Comparison of ENCODE assay signal across 11 cellular contexts in the genomic region with DNA sequence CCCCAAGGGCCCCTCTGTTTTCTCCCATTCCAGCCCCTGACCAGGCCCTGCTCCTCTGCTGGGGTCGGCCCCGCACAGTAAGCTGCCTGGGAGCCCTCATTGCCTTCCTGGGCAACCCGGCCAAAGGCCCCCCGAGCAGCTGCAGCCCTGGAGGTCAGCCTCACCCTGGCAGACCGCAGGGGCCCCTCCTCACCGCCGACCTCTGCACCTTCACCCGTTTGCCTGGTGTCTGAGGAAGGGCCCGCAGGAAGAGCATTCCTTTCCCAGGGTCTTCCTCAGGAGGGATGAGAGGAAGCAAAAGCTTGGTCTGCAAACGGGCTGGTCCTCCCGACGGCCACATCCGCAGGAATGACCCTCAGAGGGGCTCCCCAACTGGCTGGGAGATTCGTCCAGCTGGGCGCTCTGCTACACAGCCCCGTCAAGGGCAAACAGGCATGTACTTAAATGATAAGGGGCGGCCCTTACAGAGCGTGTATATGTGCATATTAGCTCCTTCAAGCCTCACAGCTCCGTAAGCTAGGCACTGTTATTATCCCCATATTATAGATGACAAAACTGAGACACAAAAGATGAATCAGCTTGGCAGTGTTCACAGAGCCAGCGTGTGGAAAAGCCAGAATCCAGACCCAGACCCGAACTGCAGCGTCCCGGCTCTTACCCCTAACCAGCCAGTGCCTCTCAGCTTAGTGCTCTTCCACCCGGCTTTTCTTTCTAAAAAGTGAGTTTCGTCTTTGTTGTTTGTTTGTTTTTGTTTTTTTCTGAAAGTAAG. TPM values are rescaled to one million over a fixed set of nuclear protein-coding genes. Genes with fewer than 3 reads are reported as not detected.
DNase-seq lines count a peak whose midpoint lies in the region; ATAC-seq and TF ChIP-seq lines count a peak whose summit lies in the region.
"Had no signal": no experiment of that assay in that cellular context is flagged by ENCODE, and none has a peak within 500 bp of the region (broad histone marks: within the 10 kb centered on the region; RNA-seq: fewer than 3 reads in every experiment).

No MANE protein-coding gene starts in this region.

- peaks cover 34% of the 10 kb centered on the region for H3K4me1 Mint-ChIP-seq in activated naive CD4-positive, alpha-beta T cell treated with anti-CD3 and anti-CD28 coated beads, Interleukin-2, amount 50 U/mL, for 24 hours
- H3K4me1 Mint-ChIP-seq in chondrocyte (ENCODE audit: low read depth) = peaks cover 40% of the 10 kb centered on the region

- H3K9me3 Mint-ChIP-seq in activated naive CD4-positive, alpha-beta T cell treated with anti-CD3 and anti-CD28 coated beads, Interleukin-2, amount 50 U/mL, for 24 hours = no peaks in the 10 kb centered on the region
- H3K9me3 Mint-ChIP-seq in chondrocyte (ENCODE audit: low read depth) = no peaks in the 10 kb centered on the region

- H3K9ac ChIP-seq in mesendoderm (ENCODE audit: low read length) = peak overlapping the region; percentile 66

- H3K27me3 Mint-ChIP-seq in activated naive CD4-positive, alpha-beta T cell treated with anti-CD3 and anti-CD28 coated beads, Interleukin-2, amount 50 U/mL, for 24 hours = peaks cover 3% of the 10 kb centered on the region
- no peaks in the 10 kb centered on the region for H3K27me3 Mint-ChIP-seq in chondrocyte (ENCODE audit: low read depth)

- H3K18ac ChIP-seq in mesendoderm (ENCODE audit: low read length) = peak overlapping the region; percentile 5

- H3K79me1 ChIP-seq in mesendoderm (ENCODE audit: low read length) = no peaks in the 10 kb centered on the region

- WGBS in mesendoderm (ENCODE audit: extremely low coverage, insufficient coverage, low lambda C conversion rate) = no CpG with 5 or more reads among the region's 25 CpGs

- ATAC-seq in HG02571 (IDR thresholded peaks at IDR 0.05; ENCODE audit: unreplicated experiment) = no peak

- no peak overlapping the region for H2AK5ac ChIP-seq in mesendoderm (ENCODE audit: low read length)

- peak overlapping the region; percentile 81 for H3K56ac ChIP-seq in mesendoderm (ENCODE audit: low read length)

- intact Hi-C loops in uterus (cut with DNase I; ENCODE audit: low total_unique reads) = no loop called here

- TF ChIP-seq POLR2A in uterus (IDR thresholded peaks at IDR 0.05) = no peak

- no peak for DNase-seq in activated naive CD4-positive, alpha-beta T cell (lab: John Stamatoyannopoulos, UW)
- DNase-seq in chondrocyte (ENCODE audit: low spot score) = no peak
- DNase-seq in mesendoderm = peak; percentile 33
- DNase-seq in uterus = no peak
- DNase-seq in NCI-H1092 (lab: John Stamatoyannopoulos, UW) = no peak
- DNase-seq in stimulated activated CD4-positive, alpha-beta T cell treated with anti-CD3 and anti-CD28 coated beads, Interleukin-4, amount 100 ng/mL, for 1 hour = no peak
- DNase-seq: MV-4-11; NK-92 treated with Interleukin-12 subunit alpha and Interleukin-12 subunit beta, amount 100 ng/mL, for 24 hours had no signal

- peak overlapping the region; percentile 10 for H3K4me2 ChIP-seq in mesendoderm (ENCODE audit: low read length)

- H2BK15ac ChIP-seq in mesendoderm (replicated peaks; ENCODE audit: low read depth) = no peak overlapping the region

- no peaks in the 10 kb centered on the region for H3K4me1 ChIP-seq in mesendoderm (ENCODE audit: control insufficient read depth, low read depth, low read length)
- peaks cover 0 to 4% of the 10 kb centered on the region in 2 donors for H3K4me1 ChIP-seq in uterus

- H2BK120ac ChIP-seq in mesendoderm (ENCODE audit: low read depth, low read length) = no peak overlapping the region

- H3K27ac ChIP-seq in mesendoderm (ENCODE audit: low read depth, low read length) (no peak overlapping the region), uterus (peak overlapping the region; percentile 86)

- H3K27me3 ChIP-seq in mesendoderm (ENCODE audit: insufficient read depth, low read length, poor library complexity) (no peaks in the 10 kb centered on the region), uterus (no peaks in the 10 kb centered on the region)
- H3K27me3 ChIP-seq: BE2C had no signal

- no peak overlapping the region for H3K27ac Mint-ChIP-seq in activated naive CD4-positive, alpha-beta T cell treated with anti-CD3 and anti-CD28 coated beads, Interleukin-2, amount 50 U/mL, for 24 hours
- peak overlapping the region; percentile 15 for H3K27ac Mint-ChIP-seq in chondrocyte (ENCODE audit: unreplicated experiment)

- H3K9me3 ChIP-seq in uterus = no peaks in the 10 kb centered on the region
- H3K9me3 ChIP-seq: BE2C had no signal

- H4K8ac ChIP-seq in mesendoderm (ENCODE audit: low read depth, low read length) = no peak overlapping the region

- H3K23ac ChIP-seq in mesendoderm (ENCODE audit: low read length) = no peak overlapping the region

- no peaks in the 10 kb centered on the region for H3K36me3 Mint-ChIP-seq in activated naive CD4-positive, alpha-beta T cell treated with anti-CD3 and anti-CD28 coated beads, Interleukin-2, amount 50 U/mL, for 24 hours
- H3K36me3 Mint-ChIP-seq in chondrocyte (ENCODE audit: low read depth) = no peaks in the 10 kb centered on the region

- no peak overlapping the region for H4K5ac ChIP-seq in mesendoderm (ENCODE audit: low read length)

- H3K36me3 ChIP-seq in mesendoderm (ENCODE audit: control insufficient read depth, insufficient read depth, low read length) = no peaks in the 10 kb centered on the region
- H3K36me3 ChIP-seq in uterus = no peaks in the 10 kb centered on the region
- H3K36me3 ChIP-seq: BE2C had no signal

- H3K4me3 ChIP-seq in mesendoderm (ENCODE audit: low read length) (no peak overlapping the region), uterus (peak overlapping the region in 1 of 2 donors; percentile 5)

- H3K79me2 ChIP-seq in mesendoderm (ENCODE audit: control insufficient read depth, insufficient read depth, low read length) = no peaks in the 10 kb centered on the region

- peak overlapping the region; percentile 34 for H3K4me3 Mint-ChIP-seq in activated naive CD4-positive, alpha-beta T cell treated with anti-CD3 and anti-CD28 coated beads, Interleukin-2, amount 50 U/mL, for 24 hours
- peak overlapping the region; percentile 34 for H3K4me3 Mint-ChIP-seq in chondrocyte (ENCODE audit: unreplicated experiment)

- H2BK5ac ChIP-seq in mesendoderm (ENCODE audit: low read length) = no peak overlapping the region

- TF ChIP-seq CTCF in chondrocyte (IDR thresholded peaks at IDR 0.05) (no peak), uterus (IDR thresholded peaks at IDR 0.05) (no peak)

- H3K4ac ChIP-seq in mesendoderm (ENCODE audit: low read depth, low read length) = no peak overlapping the region

RNA-seq across cellular contexts. Expression of a gene that starts 52.8 kb away (rescaled TPM):
- total RNA-seq in chondrocyte (16.4 to 24.3 TPM (median 18.8 TPM) in 3 replicates), uterus (10 to 100 TPM; 15.0 to 23.8 (median 23.1) TPM)
- 23.9 TPM for polyA plus RNA-seq in mesendoderm (2013, experiment 1 of 2)
- 24.8 TPM for polyA plus RNA-seq in mesendoderm (2013, experiment 2 of 2)

RNA-seq across cellular contexts. Expression of a gene that starts 53.1 kb away (rescaled TPM):
- total RNA-seq in chondrocyte = 29.1 to 37.1 TPM (median 30.7 TPM) in 3 replicates
- 24.1 TPM for polyA plus RNA-seq in mesendoderm (2013, experiment 1 of 2)
- 23.7 TPM for polyA plus RNA-seq in mesendoderm (2013, experiment 2 of 2)
- 10 to 100 TPM; 11.8 to 31.2 (median 20.2) TPM for total RNA-seq in uterus

RNA-seq across cellular contexts. Expression of a gene that starts 55.0 kb away (rescaled TPM):
- 59.9 to 64.9 TPM (median 62.1 TPM) in 3 replicates for total RNA-seq in chondrocyte
- 299 TPM for polyA plus RNA-seq in mesendoderm (2013, experiment 1 of 2)
- 308 TPM for polyA plus RNA-seq in mesendoderm (2013, experiment 2 of 2)
- total RNA-seq in uterus = 100 to 1,000 TPM in 1 of 4 donors, 10 to 100 TPM in 3; 51.7 to 404 (median 71.4) TPM
